8 cellular contexts compared by ENCODE assay signal in genomic region chr14:64891839-64892375, GRCh38. TPM values are rescaled to one million over a fixed set of nuclear protein-coding genes. Genes with fewer than 3 reads are reported as not detected.
DNase-seq lines count a peak whose midpoint lies in the region; ATAC-seq and TF ChIP-seq lines count a peak whose summit lies in the region.

No MANE protein-coding gene starts in this region.

- H3K4me1 ChIP-seq in thyroid gland: no peaks in the 10 kb centered on the region

- TF ChIP-seq CTCF in MCF 10A (IDR thresholded peaks at IDR 0.05; ENCODE audit: unreplicated experiment) (peak; percentile 63), thyroid gland (IDR thresholded peaks at IDR 0.05) (peak; percentile 20 to 86 (median 48))

- H3K27ac ChIP-seq in thyroid gland: no peak overlapping the region

- no peaks in the 10 kb centered on the region for H3K36me3 ChIP-seq in thyroid gland

- peaks cover 27% of the 10 kb centered on the region for H3K27me3 Mint-ChIP-seq in MCF 10A (ENCODE audit: insufficient read depth, unreplicated experiment)

- no peak for TF ChIP-seq POLR2A in thyroid gland (IDR thresholded peaks at IDR 0.05)

- BruUV-seq in MCF 10A (replicated peaks; lab: Mats Ljungman, UMichigan): no TSS peak

- no peak overlapping the region for H3K4me3 Mint-ChIP-seq in MCF 10A (ENCODE audit: unreplicated experiment)

- WGBS in thyroid gland, 2 donors: 49 to 50% methylated on average over 2 of the region's 2 CpGs

- H3K4me1 Mint-ChIP-seq in MCF 10A (ENCODE audit: insufficient read depth, unreplicated experiment): no peaks in the 10 kb centered on the region

- peak in 1 of 2 donors; percentile 24 for DNase-seq in activated naive CD4-positive, alpha-beta T cell treated with anti-CD3 and anti-CD28 coated beads, Interleukin-2, amount 50 U/mL, for 72 hours (ENCODE audit: low spot score in 2 of 2)
- DNase-seq in activated naive CD4-positive, alpha-beta T cell treated with Interleukin-2 at 50 U/mL for 16 hours: no peak
- DNase-seq in HT1080 (ENCODE audit: low read depth) (peak; percentile 49), NCI-H82 treated with DMSO at 0.1 percent for 48 hours (lab: John Stamatoyannopoulos, UW; ENCODE audit: unreplicated experiment) (peak; percentile 38), MCF 10A (ENCODE audit: unreplicated experiment) (peak; percentile 71), kidney glomerular epithelial cell (lab: John Stamatoyannopoulos, UW) (peak; percentile 59), thyroid gland (no peak)

- H3K9me3 ChIP-seq in thyroid gland: no peaks in the 10 kb centered on the region

- intact Hi-C loops in MCF 10A (cut with micrococcal nuclease) (loop anchor here (5.0 to 10.0 kb wide), 5 partner anchors 70 to 550 kb away; no protein-coding TSS in a partner anchor), thyroid gland (cut with DNase I) (loop anchor here (5.0 kb wide), 1 partner anchor 65 kb away; no protein-coding TSS in a partner anchor)

- ATAC-seq in activated naive CD4-positive, alpha-beta T cell treated with anti-CD3 and anti-CD28 coated beads, Interleukin-2, amount 50 U/mL, for 72 hours: peak; percentile 76 to 82
- no peak for ATAC-seq in GM19035 (IDR thresholded peaks at IDR 0.05; ENCODE audit: unreplicated experiment)

- CTCF ChIA-PET in MCF 10A (lab: Yijun Ruan, JAX): interaction anchor here (0.5 to 5.9 kb wide), 70 partner anchors 9 to 548 kb away, joined by 3 to 235 read pairs (median 5); partner anchors contain the start of genes HSPA2, PLEKHG3 and SPTB

- no peaks in the 10 kb centered on the region for H3K9me3 Mint-ChIP-seq in activated naive CD4-positive, alpha-beta T cell treated with anti-CD3 and anti-CD28 coated beads, Interleukin-2, amount 50 U/mL, for 72 hours
- no peaks in the 10 kb centered on the region for H3K9me3 Mint-ChIP-seq in MCF 10A (ENCODE audit: unreplicated experiment)

- H3K4me3 ChIP-seq in thyroid gland (replicated peaks in 1 of 3): no peak overlapping the region

- H3K27me3 ChIP-seq in thyroid gland: no peaks in the 10 kb centered on the region

- no peaks in the 10 kb centered on the region for H3K36me3 Mint-ChIP-seq in activated naive CD4-positive, alpha-beta T cell treated with anti-CD3 and anti-CD28 coated beads, Interleukin-2, amount 50 U/mL, for 72 hours
- no peaks in the 10 kb centered on the region for H3K36me3 Mint-ChIP-seq in MCF 10A (ENCODE audit: insufficient read depth, unreplicated experiment)

- H3K27ac Mint-ChIP-seq in activated naive CD4-positive, alpha-beta T cell treated with anti-CD3 and anti-CD28 coated beads, Interleukin-2, amount 50 U/mL, for 72 hours: no peak overlapping the region
- no peak overlapping the region for H3K27ac Mint-ChIP-seq in MCF 10A (ENCODE audit: low read depth, unreplicated experiment)

- POLR2A ChIA-PET in MCF 10A (lab: Yijun Ruan, JAX): interaction anchor here (0.6 to 1.7 kb wide), 12 partner anchors 9 to 504 kb away, joined by 3 to 7 read pairs (median 3); partner anchors contain the start of genes CHURC1, FNTB, MTHFD1 and PLEKHG3

RNA-seq across cellular contexts. Expression of gene SPTB, which starts 12.2 kb away (rescaled TPM):
- under 1 TPM; 0.41 to 0.66 TPM for total RNA-seq in activated naive CD4-positive, alpha-beta T cell treated with anti-CD3 and anti-CD28 coated beads, Interleukin-2, amount 50 U/mL, for 72 hours
- total RNA-seq in HT1080 (2014; rRNA removed; shearing (Covaris generic)): 1.9 TPM in 2 replicates
- polyA plus RNA-seq in HT1080 (2015; cell fraction: cytosol; rRNA removed): 0.22 and 0.37 TPM in 2 replicates
- polyA plus RNA-seq in HT1080 (2015; cell fraction: nucleus; rRNA removed): 0.30 and 0.73 TPM in 2 replicates
- total RNA-seq in MCF 10A (2022): 1.3 and 2.1 TPM in 2 replicates
- 1 to 10 TPM in 1 of 4 donors, under 1 TPM in 3; 0.33 to 1.9 (median 0.61) TPM for total RNA-seq in thyroid gland

RNA-seq across cellular contexts. Expression of gene CHURC1, which starts 22.3 kb away (rescaled TPM):
- total RNA-seq in activated naive CD4-positive, alpha-beta T cell treated with anti-CD3 and anti-CD28 coated beads, Interleukin-2, amount 50 U/mL, for 72 hours: 10 to 100 TPM; 28.4 to 67.5 TPM
- 32.5 and 33.0 TPM in 2 replicates for total RNA-seq in HT1080 (2014; rRNA removed; shearing (Covaris generic))
- polyA plus RNA-seq in HT1080 (2015; cell fraction: cytosol; rRNA removed): 35.8 and 41.1 TPM in 2 replicates
- polyA plus RNA-seq in HT1080 (2015; cell fraction: nucleus; rRNA removed): 21.6 and 32.7 TPM in 2 replicates
- total RNA-seq in MCF 10A (2022): 72.5 and 89.2 TPM in 2 replicates
- 10 to 100 TPM; 63.7 to 90.2 (median 71.7) TPM for total RNA-seq in thyroid gland

RNA-seq across cellular contexts. Expression of gene GPX2, which starts 50.6 kb away (rescaled TPM):
- total RNA-seq in activated naive CD4-positive, alpha-beta T cell treated with anti-CD3 and anti-CD28 coated beads, Interleukin-2, amount 50 U/mL, for 72 hours: not detected
- not detected in 2 replicates for total RNA-seq in HT1080 (2014; rRNA removed; shearing (Covaris generic))
- not detected in 2 replicates for polyA plus RNA-seq in HT1080 (2015; cell fraction: cytosol; rRNA removed)
- polyA plus RNA-seq in HT1080 (2015; cell fraction: nucleus; rRNA removed): not detected in 2 replicates
- total RNA-seq in MCF 10A (2022) (not detected in 2 replicates), thyroid gland (1 to 10 TPM in 1 of 4 donors, not detected in 3; 4.0 TPM)

Comparison
In these comparisons a context has a peak if more than half of its experiments do, and no peak if none do; other contexts are left out.
1. DNase-seq: peak in HT1080 (single experiment), NCI-H82 treated with DMSO at 0.1 percent for 48 hours (single experiment), MCF 10A (single experiment) and kidney glomerular epithelial cell (single experiment); none in activated naive CD4-positive, alpha-beta T cell treated with Interleukin-2 at 50 U/mL for 16 hours (single experiment) and thyroid gland (0 of 2).